ENCODE assay signal across 8 cellular contexts in genomic region chr10:103772846-103773245, GRCh38.
DNase-seq lines count a peak whose midpoint lies in the region; FAIRE-seq and TF ChIP-seq lines count a peak whose summit lies in the region.
"Not testable (repeated sequence)": the region's sequence is repeated elsewhere in the genome, so short reads cannot be mapped to it uniquely, and the experiment has no call there.

No MANE protein-coding gene starts in this region.

- peak overlapping the region; percentile 77 for H3K4me2 ChIP-seq in KMS-11
- H3K4me2 ChIP-seq in endothelial cell of umbilical vein (ENCODE audit: insufficient read depth, low read length) = peak overlapping the region; percentile 67
- peak overlapping the region; percentile 70 for H3K4me2 ChIP-seq in neuronal stem cell (ENCODE audit: insufficient read depth, low read length, poor library complexity, severe bottlenecking)

- H3K9me1 ChIP-seq in endothelial cell of umbilical vein (replicated peaks; ENCODE audit: control insufficient read depth, extremely low read depth, insufficient read depth, low read length) = not testable (repeated sequence)

- intact Hi-C loops in CD4-positive, alpha-beta memory T cell (cut with micrococcal nuclease) = loop anchor here (1.0 to 5.0 kb wide), 3 partner anchors 28 to 84 kb away; partner anchors contain the start of gene SH3PXD2A
- intact Hi-C loops in ascending aorta (cut with DNase I) = loop anchor here (5.0 kb wide), 1 partner anchor 84 kb away; the partner anchor contains the start of gene SH3PXD2A
- intact Hi-C loops in endothelial cell of umbilical vein (cut with micrococcal nuclease) = loop anchor here (2.0 kb wide), 1 partner anchor 14 kb away; no protein-coding TSS in a partner anchor
- intact Hi-C loops in kidney (cut with DNase I) = not testable (repeated sequence)

- peak overlapping the region in 6 of 7 donors; percentile 65 to 93 (median 91) for H3K27ac Mint-ChIP-seq in CD4-positive, alpha-beta memory T cell

- H4K8ac ChIP-seq in neuronal stem cell (ENCODE audit: low read depth, low read length) = not testable (repeated sequence)

- H3K4me1 ChIP-seq in CD4-positive, alpha-beta memory T cell (ENCODE audit: insufficient read depth, low read length) = peaks cover 26% of the 10 kb centered on the region
- H3K4me1 ChIP-seq in KMS-11 (ENCODE audit: low read depth, poor library complexity, severe bottlenecking) (peaks cover 16% of the 10 kb centered on the region), ascending aorta (peaks cover 4 to 20% of the 10 kb centered on the region in 2 donors), neuronal stem cell (ENCODE audit: control insufficient read depth in 2 of 2, insufficient read depth in 1 of 2, low read depth in 1 of 2, low read length in 2 of 2) (peaks cover 11 to 14% of the 10 kb centered on the region in 2 donors), stomach smooth muscle (ENCODE audit: control insufficient read depth, insufficient read depth, low read length) (peaks cover 21% of the 10 kb centered on the region)
- H3K4me1 ChIP-seq in endothelial cell of umbilical vein (ENCODE audit: control insufficient read depth, extremely low read depth, insufficient read depth, low read length); kidney (ENCODE audit: control insufficient read depth in 1 of 2, insufficient read depth in 1 of 2, low read depth in 1 of 2, low read length in 2 of 2): not testable (repeated sequence)

- H3K79me1 ChIP-seq in neuronal stem cell (ENCODE audit: low read depth, low read length) = not testable (repeated sequence)

- H3K4me3 ChIP-seq in CD4-positive, alpha-beta memory T cell (ENCODE audit: low read length in 2 of 2) = peak overlapping the region; percentile 83 to 87
- not testable (repeated sequence) for H3K4me3 ChIP-seq in KMS-11 (IDR thresholded peaks at IDR 0.05; ENCODE audit: insufficient read depth, low read depth, low read length); endothelial cell of umbilical vein (replicated peaks in 1 of 3; ENCODE audit: insufficient read depth in 1 of 3, low read depth in 1 of 3, low read length in 3 of 3)
- H3K4me3 ChIP-seq in WERI-Rb-1 (ENCODE audit: low read depth, low read length) (peak overlapping the region; percentile 34), ascending aorta (peak overlapping the region; percentile 50 to 62), kidney (ENCODE audit: low read length in 2 of 2) (peak overlapping the region; percentile 48 to 62), neuronal stem cell (ENCODE audit: low read length in 2 of 2) (peak overlapping the region in 1 of 2 donors; percentile 37), stomach smooth muscle (ENCODE audit: low read length in 2 of 2) (peak overlapping the region; percentile 56 to 72)

- not testable (repeated sequence) for H3K79me2 ChIP-seq in KMS-11 (ENCODE audit: insufficient read depth, low read depth); endothelial cell of umbilical vein (ENCODE audit: control insufficient read depth, insufficient read depth, low read length)

- TF ChIP-seq POLR2A in endothelial cell of umbilical vein (IDR thresholded peaks at IDR 0.05; ENCODE audit: low read depth, low read length) = not testable (repeated sequence)

- not testable (repeated sequence) for H2BK12ac ChIP-seq in neuronal stem cell (ENCODE audit: low read length)

- H3K27me3 ChIP-seq in CD4-positive, alpha-beta memory T cell (ENCODE audit: insufficient read depth, low read length); KMS-11 (ENCODE audit: insufficient read depth, low read depth); WERI-Rb-1 (ENCODE audit: insufficient read depth, low read depth, severe bottlenecking); ascending aorta; endothelial cell of umbilical vein (ENCODE audit: control insufficient read depth in 2 of 2, insufficient read depth in 2 of 2, low read length in 2 of 2); neuronal stem cell (ENCODE audit: control insufficient read depth in 3 of 3, insufficient read depth in 3 of 3, low read depth in 1 of 3, low read length in 3 of 3); stomach smooth muscle (ENCODE audit: control insufficient read depth in 1 of 2, insufficient read depth in 2 of 2, low read length in 2 of 2): not testable (repeated sequence)

- peak overlapping the region; percentile 59 for H3K27ac ChIP-seq in CD4-positive, alpha-beta memory T cell (ENCODE audit: low read depth, low read length)
- H3K27ac ChIP-seq in KMS-11 (peak overlapping the region; percentile 46; the same call in 1 of the 2 replicates), WERI-Rb-1 (peak overlapping the region; percentile 53), ascending aorta (peak overlapping the region; percentile 74 to 79), kidney (ENCODE audit: low read depth in 2 of 2, low read length in 2 of 2) (peak overlapping the region in 1 of 2 donors; percentile 73), neuronal stem cell (replicated peaks; ENCODE audit: low read length) (peak overlapping the region; percentile 97), stomach smooth muscle (ENCODE audit: low read length) (peak overlapping the region; percentile 49)
- H3K27ac ChIP-seq in endothelial cell of umbilical vein (ENCODE audit: insufficient read depth, low read depth, low read length) = not testable (repeated sequence)

- dilution Hi-C loops in endothelial cell of umbilical vein (cut with MboI; ENCODE audit: extremely low pct_ligation_motif_present, low sequenced_read_pairs) = not testable (repeated sequence)

- H3K9me3 ChIP-seq in CD4-positive, alpha-beta memory T cell (ENCODE audit: control insufficient read depth in 1 of 2, low read length in 2 of 2); WERI-Rb-1 (ENCODE audit: severe bottlenecking); ascending aorta; endothelial cell of umbilical vein (replicated peaks; ENCODE audit: control insufficient read depth, insufficient read depth, low read length); kidney (ENCODE audit: control insufficient read depth in 1 of 2, low read length in 2 of 2); neuronal stem cell (replicated peaks in 1 of 2; ENCODE audit: control insufficient read depth in 2 of 2, insufficient read depth in 1 of 2, low read depth in 1 of 2, low read length in 2 of 2); stomach smooth muscle (ENCODE audit: control insufficient read depth in 2 of 2, low read length in 2 of 2): not testable (repeated sequence)

- not testable (repeated sequence) for H3K4ac ChIP-seq in neuronal stem cell (ENCODE audit: low read length)

- H2BK15ac ChIP-seq in neuronal stem cell (ENCODE audit: low read length) = not testable (repeated sequence)

- H3K4me1 Mint-ChIP-seq in CD4-positive, alpha-beta memory T cell = peaks cover 24 to 48% (median 30%) of the 10 kb centered on the region in 4 donors

- peak overlapping the region; percentile 91 for H2AFZ ChIP-seq in KMS-11 (ENCODE audit: low read depth)
- H2AFZ ChIP-seq in endothelial cell of umbilical vein (ENCODE audit: low read depth, low read length) = peak overlapping the region; percentile 70
- peak overlapping the region; percentile 91 for H2AFZ ChIP-seq in neuronal stem cell (ENCODE audit: low read length)

- FAIRE-seq in endothelial cell of umbilical vein (lab: Jason Lieb, UNC) = peak; percentile 62
- not testable (repeated sequence) for FAIRE-seq in kidney (lab: Jason Lieb, UNC)

- not testable (repeated sequence) for H3K36me3 Mint-ChIP-seq in CD4-positive, alpha-beta memory T cell

- POLR2A ChIA-PET in CD4-positive, alpha-beta memory T cell (lab: Charles Lee; ENCODE audit: partially characterized antibody) = interaction anchor here (0.6 to 4.8 kb wide), 10 partner anchors 9 to 348 kb away, joined by 3 to 32 read pairs (median 6); no protein-coding TSS in a partner anchor
- POLR2A ChIA-PET in endothelial cell of umbilical vein (lab: Charles Lee) = not testable (repeated sequence)

- not testable (repeated sequence) for H2BK120ac ChIP-seq in neuronal stem cell (ENCODE audit: low read depth, low read length)

- WGBS in neuronal stem cell (ENCODE audit: extremely low coverage in 2 of 2, insufficient read length in 2 of 2, insufficient replicate concordance in 1 of 2), 2 donors = no CpG with 5 or more reads among the region's 13 CpGs

- not testable (repeated sequence) for H4K20me1 ChIP-seq in KMS-11 (ENCODE audit: insufficient read depth); endothelial cell of umbilical vein (replicated peaks; ENCODE audit: control insufficient read depth, extremely low read depth, insufficient read depth, low read length)

- CTCF ChIA-PET in CD4-positive, alpha-beta memory T cell (lab: Charles Lee; ENCODE audit: partially characterized antibody) = interaction anchor here (0.7 to 2.3 kb wide), 15 partner anchors 8 to 87 kb away, joined by 3 to 12 read pairs (median 4); no protein-coding TSS in a partner anchor
- CTCF ChIA-PET in endothelial cell of umbilical vein (lab: Charles Lee) = interaction anchor here (0.7 to 2.7 kb wide), 7 partner anchors 9 to 113 kb away, joined by 3 to 11 read pairs (median 3); no protein-coding TSS in a partner anchor

- not testable (repeated sequence) for DNase-seq in CD4-positive, alpha-beta memory T cell; WERI-Rb-1; ascending aorta (ENCODE audit: low spot score in 2 of 2); endothelial cell of umbilical vein (ENCODE audit: low read depth, low spot score); kidney; neuronal stem cell (ENCODE audit: low spot score)

- H2BK5ac ChIP-seq in neuronal stem cell (ENCODE audit: low read length) = not testable (repeated sequence)

- peak overlapping the region; percentile 88 to 95 (median 92) for H3K4me3 Mint-ChIP-seq in CD4-positive, alpha-beta memory T cell

- BruUV-seq in endothelial cell of umbilical vein (replicated peaks; lab: Mats Ljungman, UMichigan) = not testable (repeated sequence)

- H3K36me3 ChIP-seq in CD4-positive, alpha-beta memory T cell (ENCODE audit: insufficient read depth, low read length); KMS-11 (ENCODE audit: insufficient read depth); WERI-Rb-1; ascending aorta; endothelial cell of umbilical vein (ENCODE audit: control insufficient read depth in 2 of 2, extremely low read depth in 1 of 2, insufficient read depth in 2 of 2, low read length in 2 of 2); kidney (ENCODE audit: control insufficient read depth in 1 of 2, insufficient read depth in 2 of 2, low read length in 2 of 2); neuronal stem cell (replicated peaks in 1 of 2; ENCODE audit: control insufficient read depth in 2 of 2, insufficient read depth in 2 of 2, low read length in 2 of 2); stomach smooth muscle (ENCODE audit: control insufficient read depth in 2 of 2, insufficient read depth in 2 of 2, low read length in 2 of 2): not testable (repeated sequence)

- H3K18ac ChIP-seq in neuronal stem cell (ENCODE audit: low read length) = not testable (repeated sequence)

- not testable (repeated sequence) for TF ChIP-seq CTCF in KMS-11 (conservative IDR thresholded peaks at IDR 0.05; ENCODE audit: low read depth, low read length); WERI-Rb-1 (IDR thresholded peaks at IDR 0.05; ENCODE audit: low read depth, low read length); ascending aorta (IDR thresholded peaks at IDR 0.05); endothelial cell of umbilical vein (IDR thresholded peaks at IDR 0.05; ENCODE audit: extremely low read depth in 1 of 2, insufficient read depth in 1 of 2, low read depth in 1 of 2, low read length in 2 of 2); kidney (IDR thresholded peaks at IDR 0.05; ENCODE audit: borderline replicate concordance, extremely low read depth, insufficient read depth)

- H3K14ac ChIP-seq in neuronal stem cell (ENCODE audit: low read length) = peak overlapping the region; percentile 31

- H3K27me3 Mint-ChIP-seq in CD4-positive, alpha-beta memory T cell = not testable (repeated sequence)

- H2AK5ac ChIP-seq in neuronal stem cell (ENCODE audit: low read depth, low read length) = not testable (repeated sequence)

- H3K9me3 Mint-ChIP-seq in CD4-positive, alpha-beta memory T cell = not testable (repeated sequence)

- not testable (repeated sequence) for H4K91ac ChIP-seq in neuronal stem cell (ENCODE audit: low read depth, low read length, poor library complexity)

- peak overlapping the region; percentile 67; the same call in 1 of the 2 replicates for H3K9ac ChIP-seq in KMS-11
- H3K9ac ChIP-seq in endothelial cell of umbilical vein (replicated peaks; ENCODE audit: extremely low read depth, insufficient read depth, low read length) = peak overlapping the region; percentile 30
- H3K9ac ChIP-seq in kidney (ENCODE audit: low read length in 2 of 2) = peak overlapping the region; percentile 62 to 74
- H3K9ac ChIP-seq in neuronal stem cell (ENCODE audit: low read depth, low read length, poor library complexity) = not testable (repeated sequence)
- peak overlapping the region; percentile 62 to 71 for H3K9ac ChIP-seq in stomach smooth muscle (ENCODE audit: low read length in 2 of 2)

- not testable (repeated sequence) for H3K23ac ChIP-seq in neuronal stem cell (ENCODE audit: low read depth, low read length, poor library complexity)
